In genomic region chr1:45299296-45299695, GRCh38 we compare ENCODE assay signal across 25 cellular contexts. TPM values are rescaled to one million over a fixed set of nuclear protein-coding genes. Genes with fewer than 3 reads are reported as not detected.
DNase-seq lines count a peak whose midpoint lies in the region; ATAC-seq and TF ChIP-seq lines count a peak whose summit lies in the region.
"Had no signal": no experiment of that assay in that cellular context is flagged by ENCODE, and none has a peak within 500 bp of the region (broad histone marks: within the 10 kb centered on the region; RNA-seq: fewer than 3 reads in every experiment).

No MANE protein-coding gene starts in this region.

- no peak overlapping the region for H2BK5ac ChIP-seq in neuronal stem cell (ENCODE audit: low read length)

- ATAC-seq in mucosa of descending colon = no peak
- ATAC-seq: GM12878 had no signal

- H3K18ac ChIP-seq in neuronal stem cell (ENCODE audit: low read length) = no peak overlapping the region

- H2BK15ac ChIP-seq in neuronal stem cell (ENCODE audit: low read length) = no peak overlapping the region

- no peak overlapping the region for H4K8ac ChIP-seq in neuronal stem cell (ENCODE audit: low read depth, low read length)

- peaks cover 15% of the 10 kb centered on the region in 2 donors for H3K4me1 ChIP-seq in neuronal stem cell (ENCODE audit: control insufficient read depth in 2 of 2, insufficient read depth in 1 of 2, low read depth in 1 of 2, low read length in 2 of 2)
- peaks cover 3% of the 10 kb centered on the region for H3K4me1 ChIP-seq in mucosa of descending colon (ENCODE audit: low read depth)
- H3K4me1 ChIP-seq: BE2C had no signal

- no peak overlapping the region for H4K91ac ChIP-seq in neuronal stem cell (ENCODE audit: low read depth, low read length, poor library complexity)

- H3K4me2 ChIP-seq in neuronal stem cell (ENCODE audit: insufficient read depth, low read length, poor library complexity, severe bottlenecking) = no peak overlapping the region
- H3K4me2 ChIP-seq: BLaER1 had no signal

- no peak overlapping the region for H3K4me3 Mint-ChIP-seq in nephron progenitor cell
- H3K4me3 Mint-ChIP-seq: CD14-positive monocyte; CD4-positive, alpha-beta memory T cell; CD4-positive, CD25-positive, alpha-beta regulatory T cell had no signal

- H3K14ac ChIP-seq in neuronal stem cell (ENCODE audit: low read length) = no peak overlapping the region

- H3K27ac Mint-ChIP-seq in nephron progenitor cell = no peak overlapping the region
- H3K27ac Mint-ChIP-seq: CD14-positive monocyte; CD8-positive, alpha-beta memory T cell had no signal

- TF ChIP-seq CTCF in VCaP (conservative IDR thresholded peaks at IDR 0.05) (no peak), nephron progenitor cell (IDR thresholded peaks at IDR 0.05) (no peak), mucosa of descending colon (IDR thresholded peaks at IDR 0.05) (no peak)

- no peaks in the 10 kb centered on the region for H3K9me3 Mint-ChIP-seq in nephron progenitor cell
- H3K9me3 Mint-ChIP-seq: CD4-positive, alpha-beta memory T cell; CD4-positive, CD25-positive, alpha-beta regulatory T cell; CD8-positive, alpha-beta memory T cell had no signal

- H3K4ac ChIP-seq in neuronal stem cell (ENCODE audit: low read length) = no peak overlapping the region

- intact Hi-C loops in mucosa of descending colon (cut with DNase I, micrococcal nuclease) = no loop called here

- H3K9me3 ChIP-seq in neuronal stem cell (replicated peaks in 1 of 2; ENCODE audit: control insufficient read depth in 2 of 2, insufficient read depth in 1 of 2, low read depth in 1 of 2, low read length in 2 of 2) (no peaks in the 10 kb centered on the region), mucosa of descending colon (no peaks in the 10 kb centered on the region)
- H3K9me3 ChIP-seq: BE2C, BLaER1 had no signal

- no peaks in the 10 kb centered on the region for H3K36me3 Mint-ChIP-seq in nephron progenitor cell (ENCODE audit: low read depth)
- H3K36me3 Mint-ChIP-seq: CD14-positive monocyte; CD4-positive, alpha-beta memory T cell; CD4-positive, CD25-positive, alpha-beta regulatory T cell had no signal

- peaks cover 11% of the 10 kb centered on the region for H3K27me3 Mint-ChIP-seq in nephron progenitor cell (ENCODE audit: low read depth, poor library complexity)
- H3K27me3 Mint-ChIP-seq: CD4-positive, alpha-beta memory T cell had no signal

- H3K9ac ChIP-seq in neuronal stem cell (ENCODE audit: low read depth, low read length, poor library complexity) = no peak overlapping the region
- H3K9ac ChIP-seq: BLaER1 had no signal

- H3K27ac ChIP-seq in VCaP (peak overlapping the region; percentile 6; the same call in 1 of the 2 replicates), neuronal stem cell (replicated peaks; ENCODE audit: low read length) (no peak overlapping the region)
- H3K27ac ChIP-seq: BLaER1 had no signal

- H3K23ac ChIP-seq in neuronal stem cell (ENCODE audit: low read depth, low read length, poor library complexity) = no peak overlapping the region

- H2AFZ ChIP-seq in neuronal stem cell (ENCODE audit: low read length) = peak overlapping the region; percentile 44

- H3K36me3 ChIP-seq in neuronal stem cell (replicated peaks in 1 of 2; ENCODE audit: control insufficient read depth in 2 of 2, insufficient read depth in 2 of 2, low read length in 2 of 2) (no peaks in the 10 kb centered on the region), mucosa of descending colon (ENCODE audit: low read depth) (no peaks in the 10 kb centered on the region)
- H3K36me3 ChIP-seq: BE2C, BLaER1 had no signal

- H2AK5ac ChIP-seq in neuronal stem cell (ENCODE audit: low read depth, low read length) = no peak overlapping the region

- no peak overlapping the region for H2BK120ac ChIP-seq in neuronal stem cell (ENCODE audit: low read depth, low read length)

- peaks cover 52% of the 10 kb centered on the region for H3K4me1 Mint-ChIP-seq in nephron progenitor cell

- H3K4me3 ChIP-seq in neuronal stem cell (ENCODE audit: low read length in 2 of 2) (no peak overlapping the region), mucosa of descending colon (no peak overlapping the region)
- H3K4me3 ChIP-seq: BLaER1, GM12878 had no signal

- H2BK12ac ChIP-seq in neuronal stem cell (ENCODE audit: low read length) = no peak overlapping the region

- WGBS in neuronal stem cell (ENCODE audit: extremely low coverage in 2 of 2, insufficient read length in 2 of 2, insufficient replicate concordance in 1 of 2), 2 donors = no CpG with 5 or more reads among the region's 1 CpG

- H3K27me3 ChIP-seq in neuronal stem cell (ENCODE audit: control insufficient read depth in 3 of 3, insufficient read depth in 3 of 3, low read depth in 1 of 3, low read length in 3 of 3) = no peaks in the 10 kb centered on the region
- H3K27me3 ChIP-seq: BE2C, BLaER1 had no signal

- DNase-seq in mesenteric fat pad (ENCODE audit: low spot score) (peak; percentile 59), neuronal stem cell (ENCODE audit: low spot score) (no peak), nephron progenitor cell (no peak), mucosa of descending colon (no peak)
- DNase-seq in activated CD4-positive, alpha-beta T cell treated with anti-CD3 and anti-CD28 coated beads, Interleukin-2, amount 50 U/mL, for 4 hours = no peak
- DNase-seq: 8988T; ACHN; BE2C; CD4-positive, alpha-beta memory T cell; CD4-positive, CD25-positive, alpha-beta regulatory T cell; CD8-positive, alpha-beta memory T cell; COR-L47; DMS 273 treated with DMSO at 0.1 percent for 48 hours; DMS153; DMS53; DMS79; DND-41; EL; GDM1 had no signal

- H3K79me1 ChIP-seq in neuronal stem cell (ENCODE audit: low read depth, low read length) = no peaks in the 10 kb centered on the region

RNA-seq across cellular contexts. Expression of gene HPDL, which starts 27.4 kb away (rescaled TPM):
- total RNA-seq in mesenteric fat pad = 1.00 TPM
- 2.2 TPM for polyA plus RNA-seq in neuronal stem cell (2013, experiment 1 of 2)
- 2.5 TPM for polyA plus RNA-seq in neuronal stem cell (2013, experiment 2 of 2)
- 1 to 10 TPM; 2.1 to 8.8 (median 7.4) TPM for total RNA-seq in mucosa of descending colon
- total RNA-seq: CD4-positive, CD25-positive, alpha-beta regulatory T cell; Daoy; G401 had no signal
- polyA plus RNA-seq: CD14-positive monocyte had no signal

RNA-seq across cellular contexts. Expression of gene TOE1, which starts 40.7 kb away (rescaled TPM):
- 7.2 TPM for total RNA-seq in mesenteric fat pad
- 4.1 TPM for polyA plus RNA-seq in neuronal stem cell (2013, experiment 1 of 2)
- polyA plus RNA-seq in neuronal stem cell (2013, experiment 2 of 2) = 4.4 TPM
- total RNA-seq in mucosa of descending colon = 10 to 100 TPM; 11.1 to 18.7 (median 12.9) TPM

RNA-seq across cellular contexts. Expression of gene MUTYH, which starts 40.9 kb away (rescaled TPM):
- total RNA-seq in mesenteric fat pad = 14.4 TPM
- 32.5 TPM for polyA plus RNA-seq in neuronal stem cell (2013, experiment 1 of 2)
- 30.7 TPM for polyA plus RNA-seq in neuronal stem cell (2013, experiment 2 of 2)
- total RNA-seq in mucosa of descending colon = 10 to 100 TPM; 30.0 to 43.1 (median 35.8) TPM
